11 cellular contexts compared by ENCODE assay signal in the genomic region with DNA sequence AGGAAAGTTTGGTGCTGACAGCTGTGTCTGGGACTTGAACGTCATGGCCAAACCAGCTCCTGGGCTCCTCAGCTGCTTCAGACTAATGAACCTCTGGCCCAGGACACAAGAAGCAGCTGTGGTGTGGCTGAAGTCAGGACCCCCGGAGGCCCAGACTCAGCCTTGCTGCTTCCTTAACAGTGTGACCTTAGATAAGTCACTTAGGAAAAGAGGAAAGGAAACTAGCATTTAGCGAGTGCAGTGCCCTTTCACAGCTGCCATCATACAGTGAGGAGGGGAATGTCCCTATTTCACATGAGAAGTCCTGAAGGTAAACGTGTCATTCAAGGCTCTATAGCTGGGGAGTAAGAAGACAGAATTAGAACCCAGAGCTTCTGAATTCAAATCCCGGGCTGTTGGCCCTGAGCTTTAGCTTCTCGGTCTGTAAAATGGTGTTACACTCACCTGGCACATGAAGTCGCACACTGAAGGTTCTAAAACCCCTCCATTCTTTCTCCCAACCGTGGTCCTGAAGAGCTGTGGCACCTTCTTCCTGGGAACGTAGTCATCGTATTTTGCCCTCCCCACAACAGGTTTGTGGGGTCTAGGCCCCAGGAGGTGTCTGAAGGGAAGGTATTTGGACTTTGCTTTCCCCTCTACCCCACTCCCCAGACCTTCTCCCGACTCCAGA. TPM values are rescaled to one million over a fixed set of nuclear protein-coding genes. Genes with fewer than 3 reads are reported as not detected.
DNase-seq lines count a peak whose midpoint lies in the region; ATAC-seq and TF ChIP-seq lines count a peak whose summit lies in the region.
"Had no signal": no experiment of that assay in that cellular context is flagged by ENCODE, and none has a peak within 500 bp of the region (broad histone marks: within the 10 kb centered on the region; RNA-seq: fewer than 3 reads in every experiment).

No MANE protein-coding gene starts in this region.

- H3K9me3 Mint-ChIP-seq in progenitor cell of endocrine pancreas (ENCODE audit: low read depth) = no peaks in the 10 kb centered on the region

- H3K36me3 Mint-ChIP-seq in progenitor cell of endocrine pancreas (ENCODE audit: insufficient read depth) = no peaks in the 10 kb centered on the region

- peak; percentile 62 for DNase-seq in GM12865 (ENCODE audit: low read depth)
- DNase-seq in LHCN-M2 (ENCODE audit: low read depth) = peak; percentile 22
- no peak for DNase-seq in esophagus muscularis mucosa (ENCODE audit: extremely low spot score)
- DNase-seq in progenitor cell of endocrine pancreas (ENCODE audit: low spot score, unreplicated experiment) = no peak
- no peak for DNase-seq in amygdala (lab: John Stamatoyannopoulos, UW)
- no peak for DNase-seq in GDM1 (lab: John Stamatoyannopoulos, UW)
- DNase-seq: activated CD4-positive, alpha-beta T cell treated with anti-CD3 and anti-CD28 coated beads, Interleukin-2, amount 50 U/mL, for 48 hours; effector CD8-positive, alpha-beta T cell had no signal

- H3K27ac ChIP-seq in esophagus muscularis mucosa (replicated peaks in 1 of 4) = peak overlapping the region; percentile 66 to 75 (median 74)
- H3K27ac ChIP-seq: neutrophil had no signal

- ATAC-seq in GM21423 (IDR thresholded peaks at IDR 0.05; ENCODE audit: unreplicated experiment) = no peak
- ATAC-seq in GM18867 (IDR thresholded peaks at IDR 0.05; ENCODE audit: unreplicated experiment) = no peak

- peaks cover 2% of the 10 kb centered on the region for H3K4me1 Mint-ChIP-seq in progenitor cell of endocrine pancreas (ENCODE audit: low read depth)

- TF ChIP-seq CTCF in GM12865 (IDR thresholded peaks at IDR 0.05; ENCODE audit: insufficient read depth, low read depth, low read length, missing control alignments) (no peak), esophagus muscularis mucosa (IDR thresholded peaks at IDR 0.05) (no peak), progenitor cell of endocrine pancreas (IDR thresholded peaks at IDR 0.05; ENCODE audit: unreplicated experiment) (no peak)

- H3K27ac Mint-ChIP-seq in progenitor cell of endocrine pancreas = no peak overlapping the region

- H3K27me3 ChIP-seq in esophagus muscularis mucosa = peaks cover 0 to 33% (median 10%) of the 10 kb centered on the region in 4 donors

- intact Hi-C loops in esophagus muscularis mucosa (cut with DNase I) = no loop called here

- H3K9me3 ChIP-seq in esophagus muscularis mucosa = no peaks in the 10 kb centered on the region
- H3K9me3 ChIP-seq: neutrophil had no signal

- WGBS in esophagus muscularis mucosa = 58% methylated on average over 11 of the region's 11 CpGs

- no peak for TF ChIP-seq EP300 in esophagus muscularis mucosa (IDR thresholded peaks at IDR 0.05)

- H3K4me3 ChIP-seq in GM12865 (ENCODE audit: low read depth, low read length) = no peak overlapping the region
- peak overlapping the region; percentile 64 to 65 (median 64) for H3K4me3 ChIP-seq in esophagus muscularis mucosa

- TF ChIP-seq POLR2A in esophagus muscularis mucosa (IDR thresholded peaks at IDR 0.05; ENCODE audit: low read depth) = no peak

- H3K27me3 Mint-ChIP-seq in progenitor cell of endocrine pancreas = peaks cover 49% of the 10 kb centered on the region

- peaks cover 25 to 43% (median 41%) of the 10 kb centered on the region in 4 donors for H3K4me1 ChIP-seq in esophagus muscularis mucosa

- peak overlapping the region; percentile 61 for H3K4me3 Mint-ChIP-seq in progenitor cell of endocrine pancreas (ENCODE audit: low read depth)

- H3K36me3 ChIP-seq in esophagus muscularis mucosa = no peaks in the 10 kb centered on the region
- H3K36me3 ChIP-seq: neutrophil had no signal

RNA-seq across cellular contexts. Expression of a gene that starts 0.9 kb away (rescaled TPM):
- 0.26 and 0.92 TPM in 2 replicates for total RNA-seq in LHCN-M2 (2014; rRNA removed)
- 0.44 TPM for polyA plus RNA-seq in LHCN-M2 (2012)
- total RNA-seq in esophagus muscularis mucosa = 10 to 100 TPM; 19.5 to 45.2 (median 34.2) TPM
- 4.3 and 4.4 TPM in 2 replicates for total RNA-seq in progenitor cell of endocrine pancreas

RNA-seq across cellular contexts. Expression of a gene that starts 13.1 kb away (rescaled TPM):
- total RNA-seq in LHCN-M2 (2014; rRNA removed) (67.5 and 71.0 TPM in 2 replicates), esophagus muscularis mucosa (10 to 100 TPM; 34.5 to 43.9 (median 38.0) TPM), progenitor cell of endocrine pancreas (76.5 and 81.3 TPM in 2 replicates)
- 97.9 TPM for polyA plus RNA-seq in LHCN-M2 (2012)

RNA-seq across cellular contexts. Expression of a gene that starts 15.3 kb away (rescaled TPM):
- total RNA-seq in LHCN-M2 (2014; rRNA removed) = 13.3 and 16.2 TPM in 2 replicates
- 7.5 TPM for polyA plus RNA-seq in LHCN-M2 (2012)
- total RNA-seq in esophagus muscularis mucosa = 10 to 100 TPM; 40.6 to 68.2 (median 54.6) TPM
- 31.4 and 31.9 TPM in 2 replicates for total RNA-seq in progenitor cell of endocrine pancreas

RNA-seq across cellular contexts. Expression of a gene that starts 20.3 kb away (rescaled TPM):
- total RNA-seq in LHCN-M2 (2014; rRNA removed) (not detected in 2 replicates), esophagus muscularis mucosa (1 to 10 TPM in 3 of 4 donors, under 1 TPM in 1; 0.50 to 2.9 (median 2.1) TPM), progenitor cell of endocrine pancreas (5.8 and 6.3 TPM in 2 replicates)
- 0.04 TPM for polyA plus RNA-seq in LHCN-M2 (2012)

RNA-seq across cellular contexts. Expression of a gene that starts 38.4 kb away (rescaled TPM):
- total RNA-seq in LHCN-M2 (2014; rRNA removed) (77.6 and 84.1 TPM in 2 replicates), esophagus muscularis mucosa (10 to 100 TPM; 65.9 to 74.6 (median 68.3) TPM), progenitor cell of endocrine pancreas (84.9 and 85.4 TPM in 2 replicates)
- 130 TPM for polyA plus RNA-seq in LHCN-M2 (2012)

Comparison
In these comparisons a context has a peak if more than half of its experiments do, and no peak if none do; other contexts are left out.
1. DNase-seq: peak in GM12865 (single experiment) and LHCN-M2 (single experiment); none in esophagus muscularis mucosa (single experiment), progenitor cell of endocrine pancreas (single experiment), amygdala (0 of 56) and GDM1 (single experiment).